1 cellular context compared by ENCODE assay signal in the genomic region with DNA sequence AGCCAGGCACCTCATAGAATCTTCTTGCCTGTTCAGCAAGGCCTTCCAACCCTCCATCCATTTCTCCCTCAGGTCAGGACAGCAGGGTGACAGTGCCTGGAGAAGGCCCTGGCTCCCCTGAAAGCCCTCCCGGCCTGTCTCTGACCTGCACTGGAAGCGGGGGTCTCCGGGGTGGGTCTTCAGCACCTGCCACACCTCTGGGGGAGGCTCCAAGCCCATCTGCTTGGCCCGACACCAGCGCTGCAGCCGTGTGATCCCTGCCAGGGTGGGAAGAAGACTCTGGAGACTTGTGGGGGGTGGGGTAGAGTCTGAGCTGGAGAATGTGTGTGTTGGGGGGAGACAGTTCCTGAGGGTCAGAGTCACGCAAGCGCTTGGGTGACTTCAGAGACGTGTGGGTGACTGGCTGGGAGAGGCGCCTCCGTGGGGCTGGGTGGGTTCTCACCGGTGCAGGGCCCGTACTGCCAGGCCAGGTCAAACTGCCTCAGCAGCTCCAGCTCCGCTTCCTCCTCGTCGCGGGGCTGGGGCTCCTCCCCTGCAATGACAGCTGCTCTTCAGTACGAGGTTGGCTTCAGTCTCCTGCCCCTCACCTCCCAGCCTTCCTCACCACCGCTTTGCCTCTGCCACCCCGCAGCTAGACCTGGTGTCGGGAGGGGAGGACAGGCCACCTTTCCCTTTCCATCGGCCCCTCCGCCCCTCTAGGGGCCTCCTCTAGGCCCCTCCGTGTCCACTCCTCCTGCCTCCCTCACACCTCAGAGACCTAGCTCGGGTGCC.
A peak's percentile ranks its signal among the peaks of the same experiment; 100 is the strongest.
TF ChIP-seq lines count a peak whose summit lies in the region.

No MANE protein-coding gene starts in this region.

TF ChIP-seq in K562, 482 proteins besides CTCF, POLR2A, EP300 and RAD21 (continued from another document and continues in another):
- TF ChIP-seq, protein P1, sequence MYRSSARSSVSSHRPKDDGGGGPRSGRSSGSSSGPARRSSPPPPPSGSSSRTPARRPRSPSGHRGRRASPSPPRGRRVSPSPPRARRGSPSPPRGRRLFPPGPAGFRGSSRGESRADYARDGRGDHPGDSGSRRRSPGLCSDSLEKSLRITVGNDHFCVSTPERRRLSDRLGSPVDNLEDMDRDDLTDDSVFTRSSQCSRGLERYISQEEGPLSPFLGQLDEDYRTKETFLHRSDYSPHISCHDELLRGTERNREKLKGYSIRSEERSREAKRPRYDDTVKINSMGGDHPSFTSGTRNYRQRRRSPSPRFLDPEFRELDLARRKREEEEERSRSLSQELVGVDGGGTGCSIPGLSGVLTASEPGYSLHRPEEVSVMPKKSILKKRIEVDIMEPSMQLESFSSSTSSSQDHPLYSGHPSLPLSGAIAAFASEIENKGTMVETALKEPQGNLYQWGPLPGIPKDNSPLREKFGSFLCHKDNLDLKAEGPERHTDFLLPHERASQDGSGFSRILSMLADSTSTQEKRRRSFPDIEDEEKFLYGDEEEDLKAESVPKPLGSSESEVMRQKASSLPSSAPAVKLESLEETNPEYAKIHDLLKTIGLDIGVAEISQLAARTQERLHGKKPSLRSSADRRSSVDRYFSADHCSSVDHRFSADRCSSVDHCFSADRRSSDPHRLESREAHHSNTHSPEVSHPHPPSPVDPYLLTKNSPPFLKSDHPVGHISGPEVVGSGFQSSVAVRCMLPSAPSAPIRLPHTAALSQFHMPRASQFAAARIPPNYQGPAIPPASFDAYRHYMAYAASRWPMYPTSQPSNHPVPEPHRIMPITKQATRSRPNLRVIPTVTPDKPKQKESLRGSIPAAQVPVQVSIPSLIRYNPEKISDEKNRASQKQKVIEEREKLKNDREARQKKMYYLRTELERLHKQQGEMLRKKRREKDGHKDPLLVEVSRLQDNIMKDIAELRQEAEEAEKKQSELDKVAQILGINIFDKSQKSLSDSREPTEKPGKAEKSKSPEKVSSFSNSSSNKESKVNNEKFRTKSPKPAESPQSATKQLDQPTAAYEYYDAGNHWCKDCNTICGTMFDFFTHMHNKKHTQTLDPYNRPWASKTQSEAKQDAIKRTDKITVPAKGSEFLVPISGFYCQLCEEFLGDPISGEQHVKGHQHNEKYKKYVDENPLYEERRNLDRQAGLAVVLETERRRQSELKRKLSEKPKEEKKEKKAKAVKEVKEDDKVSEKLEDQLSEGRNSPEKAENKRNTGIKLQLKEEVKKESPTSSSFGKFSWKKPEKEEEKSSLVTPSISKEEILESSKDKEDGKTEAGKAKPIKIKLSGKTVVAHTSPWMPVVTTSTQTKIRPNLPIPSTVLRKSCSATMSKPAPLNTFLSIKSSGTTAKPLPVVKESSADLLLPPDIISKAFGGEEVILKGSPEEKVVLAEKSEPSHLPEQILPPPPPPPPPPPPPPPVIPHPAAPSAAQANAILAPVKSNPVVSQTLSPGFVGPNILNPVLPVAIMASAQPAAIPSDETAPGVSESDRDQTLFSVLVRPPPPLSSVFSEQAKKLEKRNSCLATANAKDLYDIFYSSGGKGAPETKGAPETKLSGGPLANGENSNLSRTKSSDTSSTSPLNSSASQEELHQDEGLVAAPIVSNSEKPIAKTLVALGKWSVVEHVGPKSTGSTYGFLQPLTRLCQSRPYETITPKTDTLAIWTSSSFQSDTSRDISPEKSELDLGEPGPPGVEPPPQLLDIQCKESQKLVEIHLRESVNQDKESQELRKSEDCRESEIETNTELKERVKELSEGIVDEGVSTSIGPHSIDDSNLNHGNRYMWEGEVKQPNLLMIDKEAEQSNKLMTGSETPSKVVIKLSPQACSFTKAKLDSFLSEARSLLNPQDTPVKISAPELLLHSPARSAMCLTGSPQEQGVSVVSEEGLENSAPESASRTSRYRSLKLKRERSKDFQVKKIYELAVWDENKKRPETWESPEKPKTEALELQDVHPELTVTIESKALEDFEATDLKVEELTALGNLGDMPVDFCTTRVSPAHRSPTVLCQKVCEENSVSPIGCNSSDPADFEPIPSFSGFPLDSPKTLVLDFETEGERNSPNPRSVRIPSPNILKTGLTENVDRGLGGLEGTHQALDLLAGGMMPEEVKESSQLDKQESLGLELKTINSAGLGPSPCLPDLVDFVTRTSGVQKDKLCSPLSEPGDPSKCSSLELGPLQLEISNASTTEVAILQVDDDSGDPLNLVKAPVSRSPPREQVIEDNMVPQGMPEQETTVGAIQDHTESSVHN (IDR thresholded peaks at IDR 0.05; ENCODE audit: borderline replicate concordance in 1 of 2, low read depth in 1 of 2): no peak
- peak; percentile 29; the same call in 1 of the 2 replicates for TF ChIP-seq MTA1 (IDR thresholded peaks at IDR 0.05; ENCODE audit: borderline replicate concordance)
- TF ChIP-seq ZNF3 (CRISPR knock-in tag; IDR thresholded peaks at IDR 0.05): no peak
- no peak for TF ChIP-seq PREB (CRISPR knock-in tag; IDR thresholded peaks at IDR 0.05)
- 0 out of 2 replicates have a peak, but pooled peaks have one; percentile 38 for TF ChIP-seq PHB (CRISPR knock-in tag; IDR thresholded peaks at IDR 0.05)
- no peak for TF ChIP-seq CC2D1A (IDR thresholded peaks at IDR 0.05)
- no peak for TF ChIP-seq HNRNPK (IDR thresholded peaks at IDR 0.05; ENCODE audit: low read depth, low read length, poor library complexity, severe bottlenecking)
- TF ChIP-seq, protein P2, sequence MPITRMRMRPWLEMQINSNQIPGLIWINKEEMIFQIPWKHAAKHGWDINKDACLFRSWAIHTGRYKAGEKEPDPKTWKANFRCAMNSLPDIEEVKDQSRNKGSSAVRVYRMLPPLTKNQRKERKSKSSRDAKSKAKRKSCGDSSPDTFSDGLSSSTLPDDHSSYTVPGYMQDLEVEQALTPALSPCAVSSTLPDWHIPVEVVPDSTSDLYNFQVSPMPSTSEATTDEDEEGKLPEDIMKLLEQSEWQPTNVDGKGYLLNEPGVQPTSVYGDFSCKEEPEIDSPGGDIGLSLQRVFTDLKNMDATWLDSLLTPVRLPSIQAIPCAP (CRISPR knock-in tag; IDR thresholded peaks at IDR 0.05; ENCODE audit: borderline replicate concordance): no peak
- no peak; a peak in 1 of 6 replicates for TF ChIP-seq ZBTB11 (CRISPR knock-in tag; IDR thresholded peaks at IDR 0.05)
- TF ChIP-seq ZBTB1 (CRISPR knock-in tag; IDR thresholded peaks at IDR 0.05; ENCODE audit: borderline replicate concordance, low read depth): no peak; the same call in 1 of the 2 replicates
- TF ChIP-seq RNF2 (IDR thresholded peaks at IDR 0.05): no peak
- no peak for TF ChIP-seq ID3 (CRISPR knock-in tag; IDR thresholded peaks at IDR 0.05)
- no peak for TF ChIP-seq ID3 (tag; IDR thresholded peaks at IDR 0.05)
- no peak for TF ChIP-seq ZNF668 (CRISPR knock-in tag; IDR thresholded peaks at IDR 0.05)
- no peak for TF ChIP-seq ZNF165 (CRISPR knock-in tag; IDR thresholded peaks at IDR 0.05; ENCODE audit: borderline replicate concordance)
- no peak for TF ChIP-seq NELFE (IDR thresholded peaks at IDR 0.05; ENCODE audit: insufficient read depth, insufficient read length)
- TF ChIP-seq ETV1 (tag; conservative IDR thresholded peaks at IDR 0.05; ENCODE audit: low read depth): no peak
- no peak for TF ChIP-seq MAFK (IDR thresholded peaks at IDR 0.05; ENCODE audit: low read length)
- no peak for TF ChIP-seq XRCC3 (IDR thresholded peaks at IDR 0.05)
- no peak for TF ChIP-seq SP2 (IDR thresholded peaks at IDR 0.05; ENCODE audit: extremely low read depth, low read depth, low read length, poor library complexity, severe bottlenecking)
- TF ChIP-seq DNMT1 (IDR thresholded peaks at IDR 0.05): 0 out of 2 replicates have a peak, but pooled peaks have one; percentile 50
- TF ChIP-seq CBX1 (IDR thresholded peaks at IDR 0.05; ENCODE audit: low read depth): no peak
- TF ChIP-seq MXI1 (IDR thresholded peaks at IDR 0.05; ENCODE audit: low read depth, low read length): no peak
- TF ChIP-seq, protein P3, sequence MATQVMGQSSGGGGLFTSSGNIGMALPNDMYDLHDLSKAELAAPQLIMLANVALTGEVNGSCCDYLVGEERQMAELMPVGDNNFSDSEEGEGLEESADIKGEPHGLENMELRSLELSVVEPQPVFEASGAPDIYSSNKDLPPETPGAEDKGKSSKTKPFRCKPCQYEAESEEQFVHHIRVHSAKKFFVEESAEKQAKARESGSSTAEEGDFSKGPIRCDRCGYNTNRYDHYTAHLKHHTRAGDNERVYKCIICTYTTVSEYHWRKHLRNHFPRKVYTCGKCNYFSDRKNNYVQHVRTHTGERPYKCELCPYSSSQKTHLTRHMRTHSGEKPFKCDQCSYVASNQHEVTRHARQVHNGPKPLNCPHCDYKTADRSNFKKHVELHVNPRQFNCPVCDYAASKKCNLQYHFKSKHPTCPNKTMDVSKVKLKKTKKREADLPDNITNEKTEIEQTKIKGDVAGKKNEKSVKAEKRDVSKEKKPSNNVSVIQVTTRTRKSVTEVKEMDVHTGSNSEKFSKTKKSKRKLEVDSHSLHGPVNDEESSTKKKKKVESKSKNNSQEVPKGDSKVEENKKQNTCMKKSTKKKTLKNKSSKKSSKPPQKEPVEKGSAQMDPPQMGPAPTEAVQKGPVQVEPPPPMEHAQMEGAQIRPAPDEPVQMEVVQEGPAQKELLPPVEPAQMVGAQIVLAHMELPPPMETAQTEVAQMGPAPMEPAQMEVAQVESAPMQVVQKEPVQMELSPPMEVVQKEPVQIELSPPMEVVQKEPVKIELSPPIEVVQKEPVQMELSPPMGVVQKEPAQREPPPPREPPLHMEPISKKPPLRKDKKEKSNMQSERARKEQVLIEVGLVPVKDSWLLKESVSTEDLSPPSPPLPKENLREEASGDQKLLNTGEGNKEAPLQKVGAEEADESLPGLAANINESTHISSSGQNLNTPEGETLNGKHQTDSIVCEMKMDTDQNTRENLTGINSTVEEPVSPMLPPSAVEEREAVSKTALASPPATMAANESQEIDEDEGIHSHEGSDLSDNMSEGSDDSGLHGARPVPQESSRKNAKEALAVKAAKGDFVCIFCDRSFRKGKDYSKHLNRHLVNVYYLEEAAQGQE (CRISPR knock-in tag; IDR thresholded peaks at IDR 0.05; ENCODE audit: low read depth): no peak
- TF ChIP-seq ZEB2 (IDR thresholded peaks at IDR 0.05): no peak
- TF ChIP-seq HNRNPL (IDR thresholded peaks at IDR 0.05; ENCODE audit: low read depth, low read length): no peak
- no peak for TF ChIP-seq ETS1 (conservative IDR thresholded peaks at IDR 0.05; ENCODE audit: control insufficient read depth, low read depth, low read length)
- TF ChIP-seq, protein P4, sequence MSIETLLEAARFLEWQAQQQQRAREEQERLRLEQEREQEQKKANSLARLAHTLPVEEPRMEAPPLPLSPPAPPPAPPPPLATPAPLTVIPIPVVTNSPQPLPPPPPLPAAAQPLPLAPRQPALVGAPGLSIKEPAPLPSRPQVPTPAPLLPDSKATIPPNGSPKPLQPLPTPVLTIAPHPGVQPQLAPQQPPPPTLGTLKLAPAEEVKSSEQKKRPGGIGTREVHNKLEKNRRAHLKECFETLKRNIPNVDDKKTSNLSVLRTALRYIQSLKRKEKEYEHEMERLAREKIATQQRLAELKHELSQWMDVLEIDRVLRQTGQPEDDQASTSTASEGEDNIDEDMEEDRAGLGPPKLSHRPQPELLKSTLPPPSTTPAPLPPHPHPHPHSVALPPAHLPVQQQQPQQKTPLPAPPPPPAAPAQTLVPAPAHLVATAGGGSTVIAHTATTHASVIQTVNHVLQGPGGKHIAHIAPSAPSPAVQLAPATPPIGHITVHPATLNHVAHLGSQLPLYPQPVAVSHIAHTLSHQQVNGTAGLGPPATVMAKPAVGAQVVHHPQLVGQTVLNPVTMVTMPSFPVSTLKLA (conservative IDR thresholded peaks at IDR 0.05): no peak
- no peak for TF ChIP-seq STAT5B (CRISPR knock-in tag; IDR thresholded peaks at IDR 0.05)
- TF ChIP-seq HCFC1 (IDR thresholded peaks at IDR 0.05; ENCODE audit: low read depth, low read length): no peak
- TF ChIP-seq, protein P5, sequence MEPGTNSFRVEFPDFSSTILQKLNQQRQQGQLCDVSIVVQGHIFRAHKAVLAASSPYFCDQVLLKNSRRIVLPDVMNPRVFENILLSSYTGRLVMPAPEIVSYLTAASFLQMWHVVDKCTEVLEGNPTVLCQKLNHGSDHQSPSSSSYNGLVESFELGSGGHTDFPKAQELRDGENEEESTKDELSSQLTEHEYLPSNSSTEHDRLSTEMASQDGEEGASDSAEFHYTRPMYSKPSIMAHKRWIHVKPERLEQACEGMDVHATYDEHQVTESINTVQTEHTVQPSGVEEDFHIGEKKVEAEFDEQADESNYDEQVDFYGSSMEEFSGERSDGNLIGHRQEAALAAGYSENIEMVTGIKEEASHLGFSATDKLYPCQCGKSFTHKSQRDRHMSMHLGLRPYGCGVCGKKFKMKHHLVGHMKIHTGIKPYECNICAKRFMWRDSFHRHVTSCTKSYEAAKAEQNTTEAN (CRISPR knock-in tag; IDR thresholded peaks at IDR 0.05): no peak
